ENCODE assay signal across 1 cellular context in the genomic region with DNA sequence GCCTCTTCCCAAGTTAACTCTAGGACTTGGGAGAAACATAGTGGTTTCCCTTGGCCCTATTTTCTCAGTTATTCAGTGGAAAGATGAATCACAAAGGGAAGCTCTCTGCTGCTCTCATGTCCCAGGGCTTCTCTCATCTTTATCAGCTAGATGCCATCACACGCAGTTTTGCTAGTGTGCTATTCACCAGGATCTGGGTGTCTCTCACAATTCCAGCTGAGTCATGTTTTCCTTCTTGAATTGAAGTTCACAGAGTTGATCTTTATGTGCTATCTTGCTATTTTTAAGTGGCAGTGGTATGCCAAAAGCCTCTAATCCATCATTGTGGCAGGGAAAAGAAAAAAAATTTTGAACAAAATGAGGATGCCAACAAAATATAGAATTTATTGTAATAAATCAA.
TF ChIP-seq lines count a peak whose summit lies in the region.

No MANE protein-coding gene starts in this region.

TF ChIP-seq in H1, 55 proteins besides CTCF, POLR2A, EP300 and RAD21 (continued from another document):
- TF ChIP-seq BACH1 (IDR thresholded peaks at IDR 0.05; ENCODE audit: low read length) (peak; percentile 66), EGR1 (IDR thresholded peaks at IDR 0.05; ENCODE audit: borderline replicate concordance, low read depth, low read length) (no peak)
